Comparison of ENCODE assay signal across 14 cellular contexts in the genomic region with DNA sequence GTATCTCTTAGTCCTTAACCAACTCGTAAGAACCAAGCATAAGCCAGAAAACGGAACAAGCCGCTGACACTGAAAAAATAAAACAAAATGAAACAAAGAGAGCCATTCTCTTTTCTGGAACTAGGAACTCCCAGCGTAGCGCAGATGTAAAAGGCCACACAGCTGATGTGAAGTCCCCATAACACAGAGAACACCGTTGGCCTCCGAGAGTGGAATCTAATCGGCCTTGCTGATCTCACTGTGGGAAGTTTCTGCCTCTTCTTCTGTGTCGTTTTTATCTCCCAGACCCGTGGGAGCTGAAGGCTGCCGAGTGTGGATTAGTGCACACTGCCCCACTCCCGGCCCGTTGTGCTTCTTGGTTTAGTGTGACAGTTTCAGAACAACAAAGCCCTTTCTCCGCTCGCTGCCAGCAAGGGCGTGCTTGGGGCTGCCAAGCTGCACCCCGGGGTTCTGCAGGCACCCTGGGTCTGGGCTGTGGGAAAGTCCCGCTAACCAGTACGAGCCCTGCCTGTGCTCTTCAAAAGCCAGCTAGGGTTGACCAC. TPM values are rescaled to one million over a fixed set of nuclear protein-coding genes. Genes with fewer than 3 reads are reported as not detected.
DNase-seq lines count a peak whose midpoint lies in the region; ATAC-seq and TF ChIP-seq lines count a peak whose summit lies in the region.
"Had no signal": no experiment of that assay in that cellular context is flagged by ENCODE, and none has a peak within 500 bp of the region (broad histone marks: within the 10 kb centered on the region; RNA-seq: fewer than 3 reads in every experiment).

No MANE protein-coding gene starts in this region.

- ATAC-seq in stimulated activated naive CD8-positive, alpha-beta T cell treated with anti-CD3 and anti-CD28 coated beads, Interleukin-15, Interleukin-2, amounts not matched to agents 100 U/mL and 50 U/mL, for 24 hours = no peak
- ATAC-seq in natural killer cell treated with Interleukin-12 subunit alpha and Interleukin-12 subunit beta and Interleukin-15 and Interleukin-18, amount 100 ng/mL, for 72 hours = peak in 1 of 2 donors; percentile 22
- ATAC-seq in upper lobe of right lung = no peak
- ATAC-seq in GM19395 (IDR thresholded peaks at IDR 0.05; ENCODE audit: unreplicated experiment) = no peak
- ATAC-seq in activated CD8-positive, alpha-beta T cell treated with anti-CD3 and anti-CD28 coated beads, Interleukin-2, amount 10 ng/mL, durations not matched to agents 7 days and 5 days = no peak

- peaks cover 4% of the 10 kb centered on the region for H3K4me1 ChIP-seq in upper lobe of right lung

- no peaks in the 10 kb centered on the region for H3K27me3 Mint-ChIP-seq in stimulated activated naive CD8-positive, alpha-beta T cell treated with anti-CD3 and anti-CD28 coated beads, Interleukin-15, Interleukin-2, amounts not matched to agents 100 ng/mL and 50 ng/mL, for 24 hours
- no peaks in the 10 kb centered on the region for H3K27me3 Mint-ChIP-seq in natural killer cell treated with Interleukin-12 subunit alpha and Interleukin-12 subunit beta and Interleukin-15 and Interleukin-18, amount 100 ng/mL, for 72 hours
- no peaks in the 10 kb centered on the region for H3K27me3 Mint-ChIP-seq in activated CD8-positive, alpha-beta T cell treated with anti-CD3 and anti-CD28 coated beads, Interleukin-2, amount 10 ng/mL, durations not matched to agents 7 days and 5 days (ENCODE audit: low read depth)

- H3K27ac ChIP-seq in upper lobe of right lung = peak overlapping the region; percentile 20

- no peaks in the 10 kb centered on the region for H3K36me3 ChIP-seq in upper lobe of right lung

- TF ChIP-seq POLR2A in erythroblast (IDR thresholded peaks at IDR 0.05; ENCODE audit: low read length) = no peak

- no peak overlapping the region for H3K4me3 Mint-ChIP-seq in stimulated activated naive CD8-positive, alpha-beta T cell treated with anti-CD3 and anti-CD28 coated beads, Interleukin-15, Interleukin-2, amounts not matched to agents 100 ng/mL and 50 ng/mL, for 24 hours
- peak overlapping the region; percentile 6 for H3K4me3 Mint-ChIP-seq in natural killer cell treated with Interleukin-12 subunit alpha and Interleukin-12 subunit beta and Interleukin-15 and Interleukin-18, amount 100 ng/mL, for 72 hours
- H3K4me3 Mint-ChIP-seq in activated CD8-positive, alpha-beta T cell treated with anti-CD3 and anti-CD28 coated beads, Interleukin-2, amount 10 ng/mL, durations not matched to agents 7 days and 5 days = no peak overlapping the region

- POLR2A ChIA-PET in activated CD8-positive, alpha-beta T cell treated with anti-CD3 and anti-CD28 coated beads, Interleukin-2, amount 10 ng/mL, durations not matched to agents 7 days and 5 days (lab: Charles Lee) = no interaction called here

- H3K4me1 Mint-ChIP-seq in stimulated activated naive CD8-positive, alpha-beta T cell treated with anti-CD3 and anti-CD28 coated beads, Interleukin-15, Interleukin-2, amounts not matched to agents 100 ng/mL and 50 ng/mL, for 24 hours (ENCODE audit: low read depth) = no peaks in the 10 kb centered on the region
- H3K4me1 Mint-ChIP-seq in natural killer cell treated with Interleukin-12 subunit alpha and Interleukin-12 subunit beta and Interleukin-15 and Interleukin-18, amount 100 ng/mL, for 72 hours (ENCODE audit: low read depth in 2 of 2) = no peaks in the 10 kb centered on the region
- no peaks in the 10 kb centered on the region for H3K4me1 Mint-ChIP-seq in activated CD8-positive, alpha-beta T cell treated with anti-CD3 and anti-CD28 coated beads, Interleukin-2, amount 10 ng/mL, durations not matched to agents 7 days and 5 days (ENCODE audit: low read depth)

- TF ChIP-seq CTCF in upper lobe of right lung (IDR thresholded peaks at IDR 0.05) = no peak

- no peak overlapping the region for H3K4me3 ChIP-seq in upper lobe of right lung

- H3K9me3 ChIP-seq in upper lobe of right lung = no peaks in the 10 kb centered on the region

- no peaks in the 10 kb centered on the region for H3K36me3 Mint-ChIP-seq in stimulated activated naive CD8-positive, alpha-beta T cell treated with anti-CD3 and anti-CD28 coated beads, Interleukin-15, Interleukin-2, amounts not matched to agents 100 ng/mL and 50 ng/mL, for 24 hours (ENCODE audit: low read depth)
- no peaks in the 10 kb centered on the region for H3K36me3 Mint-ChIP-seq in natural killer cell treated with Interleukin-12 subunit alpha and Interleukin-12 subunit beta and Interleukin-15 and Interleukin-18, amount 100 ng/mL, for 72 hours
- H3K36me3 Mint-ChIP-seq in activated CD8-positive, alpha-beta T cell treated with anti-CD3 and anti-CD28 coated beads, Interleukin-2, amount 10 ng/mL, durations not matched to agents 7 days and 5 days (ENCODE audit: low read depth) = no peaks in the 10 kb centered on the region

- no peaks in the 10 kb centered on the region for H3K27me3 ChIP-seq in upper lobe of right lung

- CTCF ChIA-PET in activated CD8-positive, alpha-beta T cell treated with anti-CD3 and anti-CD28 coated beads, Interleukin-2, amount 10 ng/mL, durations not matched to agents 7 days and 5 days (lab: Charles Lee) = no interaction called here

- no peaks in the 10 kb centered on the region for H3K9me3 Mint-ChIP-seq in stimulated activated naive CD8-positive, alpha-beta T cell treated with anti-CD3 and anti-CD28 coated beads, Interleukin-15, Interleukin-2, amounts not matched to agents 100 ng/mL and 50 ng/mL, for 24 hours
- H3K9me3 Mint-ChIP-seq in natural killer cell treated with Interleukin-12 subunit alpha and Interleukin-12 subunit beta and Interleukin-15 and Interleukin-18, amount 100 ng/mL, for 72 hours = no peaks in the 10 kb centered on the region
- H3K9me3 Mint-ChIP-seq in activated CD8-positive, alpha-beta T cell treated with anti-CD3 and anti-CD28 coated beads, Interleukin-2, amount 10 ng/mL, durations not matched to agents 7 days and 5 days (ENCODE audit: insufficient read depth) = no peaks in the 10 kb centered on the region

- H3K27ac Mint-ChIP-seq in stimulated activated naive CD8-positive, alpha-beta T cell treated with anti-CD3 and anti-CD28 coated beads, Interleukin-15, Interleukin-2, amounts not matched to agents 100 ng/mL and 50 ng/mL, for 24 hours = peak overlapping the region; percentile 40
- H3K27ac Mint-ChIP-seq in natural killer cell treated with Interleukin-12 subunit alpha and Interleukin-12 subunit beta and Interleukin-15 and Interleukin-18, amount 100 ng/mL, for 72 hours = no peak overlapping the region
- H3K27ac Mint-ChIP-seq in activated CD8-positive, alpha-beta T cell treated with anti-CD3 and anti-CD28 coated beads, Interleukin-2, amount 10 ng/mL, durations not matched to agents 7 days and 5 days = no peak overlapping the region

- intact Hi-C loops in upper lobe of right lung (cut with DNase I) = no loop called here

- DNase-seq in stimulated activated naive CD8-positive, alpha-beta T cell treated with anti-CD3 and anti-CD28 coated beads, Interleukin-15, Interleukin-2, amounts not matched to agents 100 U/mL and 50 U/mL, for 24 hours = no peak
- DNase-seq in erythroblast (lab: John Stamatoyannopoulos, UW) (peak; percentile 26 to 39), upper lobe of right lung (no peak), NCI-H1694 (lab: John Stamatoyannopoulos, UW) (no peak)
- no peak for DNase-seq in natural killer cell treated with Interleukin-12 subunit alpha and Interleukin-12 subunit beta and Interleukin-15 and Interleukin-18, amount 100 ng/mL, for 72 hours (ENCODE audit: low spot score)
- DNase-seq in activated CD8-positive, alpha-beta T cell treated with anti-CD3 and anti-CD28 coated beads, Interleukin-2, amount 10 ng/mL, durations not matched to agents 7 days and 5 days = no peak
- DNase-seq: ACHN; EL; NCI-H1417; NK-92 treated with Interleukin-12 subunit alpha and Interleukin-12 subunit beta, amount 100 ng/mL, for 24 hours had no signal

RNA-seq across cellular contexts. Expression of a gene that starts 21.7 kb away (rescaled TPM):
- total RNA-seq in natural killer cell treated with Interleukin-12 subunit alpha and Interleukin-12 subunit beta and Interleukin-15 and Interleukin-18, amount 100 ng/mL, for 72 hours = 1 to 10 TPM; 1.5 to 1.9 TPM
- total RNA-seq in upper lobe of right lung = 7.4 TPM
- 1 to 10 TPM; 4.7 to 6.3 TPM for total RNA-seq in activated CD8-positive, alpha-beta T cell treated with anti-CD3 and anti-CD28 coated beads, Interleukin-2, amount 10 ng/mL, durations not matched to agents 7 days and 5 days

RNA-seq across cellular contexts. Expression of a gene that starts 31.6 kb away (rescaled TPM):
- 100 to 1,000 TPM; 593 to 982 TPM for total RNA-seq in natural killer cell treated with Interleukin-12 subunit alpha and Interleukin-12 subunit beta and Interleukin-15 and Interleukin-18, amount 100 ng/mL, for 72 hours
- total RNA-seq in upper lobe of right lung = 659 TPM
- total RNA-seq in activated CD8-positive, alpha-beta T cell treated with anti-CD3 and anti-CD28 coated beads, Interleukin-2, amount 10 ng/mL, durations not matched to agents 7 days and 5 days = 1,000 to 10,000 TPM in 1 of 2 experiments, 100 to 1,000 TPM in 1; 959 to 1,020 TPM

RNA-seq across cellular contexts. Expression of a gene that starts 38.9 kb away (rescaled TPM):
- total RNA-seq in natural killer cell treated with Interleukin-12 subunit alpha and Interleukin-12 subunit beta and Interleukin-15 and Interleukin-18, amount 100 ng/mL, for 72 hours = not detected
- total RNA-seq in upper lobe of right lung = not detected
- total RNA-seq in activated CD8-positive, alpha-beta T cell treated with anti-CD3 and anti-CD28 coated beads, Interleukin-2, amount 10 ng/mL, durations not matched to agents 7 days and 5 days = under 1 TPM; 0.52 to 0.84 TPM
- total RNA-seq: bronchial epithelial cell, fibroblast of villous mesenchyme had no signal

Comparison
In these comparisons a context has a peak if more than half of its experiments do, and no peak if none do; other contexts are left out.
1. DNase-seq: peak in erythroblast (2 of 2); none in stimulated activated naive CD8-positive, alpha-beta T cell treated with anti-CD3 and anti-CD28 coated beads, Interleukin-15, Interleukin-2, amounts not matched to agents 100 U/mL and 50 U/mL, for 24 hours (single experiment), natural killer cell treated with Interleukin-12 subunit alpha and Interleukin-12 subunit beta and Interleukin-15 and Interleukin-18, amount 100 ng/mL, for 72 hours (single experiment), upper lobe of right lung (single experiment), NCI-H1694 (single experiment) and activated CD8-positive, alpha-beta T cell treated with anti-CD3 and anti-CD28 coated beads, Interleukin-2, amount 10 ng/mL, durations not matched to agents 7 days and 5 days (single experiment).